Comparison of ENCODE assay signal across 1 cellular context in genomic region chr3:130896101-130896500, GRCh38.
TF ChIP-seq lines count a peak whose summit lies in the region.

No MANE protein-coding gene starts in this region.

TF ChIP-seq in HepG2, 621 proteins besides CTCF, POLR2A, EP300 and RAD21 (continued from another document):
- TF ChIP-seq CSRNP1 (CRISPR knock-in tag; IDR thresholded peaks at IDR 0.05) (no peak), JARID2 (CRISPR knock-in tag; IDR thresholded peaks at IDR 0.05; ENCODE audit: insufficient replicate concordance) (no peak), BCL6 (CRISPR knock-in tag; IDR thresholded peaks at IDR 0.05) (no peak), RFX5 (IDR thresholded peaks at IDR 0.05; ENCODE audit: low read depth, low read length) (no peak), HNF1B (CRISPR knock-in tag; IDR thresholded peaks at IDR 0.05) (no peak)
